ENCODE assay signal across 1 cellular context in the genomic region with DNA sequence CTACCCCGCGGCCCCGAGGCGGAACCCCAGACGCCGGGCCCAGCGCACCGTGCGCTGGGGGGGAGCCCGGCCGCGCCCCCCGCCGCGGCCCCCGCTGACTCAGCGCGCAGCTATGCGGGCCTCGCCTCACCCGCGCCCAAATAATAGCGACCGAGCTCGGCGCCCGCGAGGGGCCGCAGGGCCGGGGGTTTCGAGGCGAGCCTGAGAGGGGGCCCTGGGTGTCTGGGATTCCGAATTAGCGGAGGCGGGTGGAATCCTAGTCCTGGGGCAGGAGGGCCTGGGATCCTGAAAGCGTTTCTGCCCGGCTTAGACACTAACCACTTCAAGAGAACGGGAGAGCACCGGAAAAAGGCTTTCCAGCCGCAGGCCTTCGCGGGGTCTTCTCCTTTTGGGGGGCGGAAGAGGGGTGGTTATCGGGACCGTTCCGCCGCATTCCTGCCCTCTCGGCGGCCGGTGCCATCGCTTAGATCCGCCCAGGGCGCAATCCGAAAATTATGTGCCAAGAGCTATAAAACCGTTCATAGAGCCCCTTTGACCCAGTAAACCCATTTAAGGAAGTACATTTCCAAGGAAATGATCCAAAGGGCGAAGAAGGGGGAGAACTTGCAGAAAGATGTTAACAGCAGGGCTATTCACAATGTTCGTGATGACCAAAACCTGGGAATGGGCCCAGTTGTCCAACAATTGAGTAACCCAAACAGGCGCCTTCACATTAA.
A peak's percentile ranks its signal among the peaks of the same experiment; 100 is the strongest.
TF ChIP-seq lines count a peak whose summit lies in the region.

No MANE protein-coding gene starts in this region.

TF ChIP-seq in K562, 482 proteins besides CTCF, POLR2A, EP300 and RAD21 (continued from another document and continues in another):
- TF ChIP-seq, protein P1, sequence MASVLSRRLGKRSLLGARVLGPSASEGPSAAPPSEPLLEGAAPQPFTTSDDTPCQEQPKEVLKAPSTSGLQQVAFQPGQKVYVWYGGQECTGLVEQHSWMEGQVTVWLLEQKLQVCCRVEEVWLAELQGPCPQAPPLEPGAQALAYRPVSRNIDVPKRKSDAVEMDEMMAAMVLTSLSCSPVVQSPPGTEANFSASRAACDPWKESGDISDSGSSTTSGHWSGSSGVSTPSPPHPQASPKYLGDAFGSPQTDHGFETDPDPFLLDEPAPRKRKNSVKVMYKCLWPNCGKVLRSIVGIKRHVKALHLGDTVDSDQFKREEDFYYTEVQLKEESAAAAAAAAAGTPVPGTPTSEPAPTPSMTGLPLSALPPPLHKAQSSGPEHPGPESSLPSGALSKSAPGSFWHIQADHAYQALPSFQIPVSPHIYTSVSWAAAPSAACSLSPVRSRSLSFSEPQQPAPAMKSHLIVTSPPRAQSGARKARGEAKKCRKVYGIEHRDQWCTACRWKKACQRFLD (CRISPR knock-in tag; IDR thresholded peaks at IDR 0.05) = peak; percentile 66; the same call in 1 of the 2 replicates
- TF ChIP-seq GABPB1 (CRISPR knock-in tag; IDR thresholded peaks at IDR 0.05) (peak; percentile 38; the same call in 1 of the 2 replicates), SNRNP70 (optimal IDR thresholded peaks at IDR 0.05; ENCODE audit: low read depth, low read length) (no peak), ZNF12 (CRISPR knock-in tag; IDR thresholded peaks at IDR 0.05) (0 out of 2 replicates have a peak, but pooled peaks have one; percentile 27), ELF1 (tag; IDR thresholded peaks at IDR 0.05) (peak; percentile 13; the same call in 1 of the 2 replicates), KAT8 (IDR thresholded peaks at IDR 0.05; ENCODE audit: low read depth) (no peak), PHF8 (IDR thresholded peaks at IDR 0.05; ENCODE audit: borderline replicate concordance, low read length) (peak; percentile 32; the same call in 1 of the 2 replicates), DPF2 (IDR thresholded peaks at IDR 0.05) (peak; percentile 54), MTA1 (IDR thresholded peaks at IDR 0.05; ENCODE audit: borderline replicate concordance) (no peak), ESRRB (CRISPR knock-in tag; IDR thresholded peaks at IDR 0.05; ENCODE audit: borderline replicate concordance) (no peak), HDAC1 (IDR thresholded peaks at IDR 0.05) (no peak), BCL6 (CRISPR knock-in tag; IDR thresholded peaks at IDR 0.05) (no peak), CTBP1 (IDR thresholded peaks at IDR 0.05; ENCODE audit: borderline replicate concordance) (peak; percentile 23), SOX6 (IDR thresholded peaks at IDR 0.05) (0 out of 2 replicates have a peak, but pooled peaks have one; percentile 11), TAF15 (IDR thresholded peaks at IDR 0.05; ENCODE audit: low read depth, low read length) (no peak), NFXL1 (CRISPR knock-in tag; IDR thresholded peaks at IDR 0.05) (no peak), WHSC1 (IDR thresholded peaks at IDR 0.05; ENCODE audit: low read length) (no peak), HDAC2 (IDR thresholded peaks at IDR 0.05) (0 out of 2 replicates have a peak, but pooled peaks have one; percentile 19), POLR2B (IDR thresholded peaks at IDR 0.05; ENCODE audit: low read depth, partially characterized antibody) (no peak), NR2C2 (CRISPR knock-in tag; IDR thresholded peaks at IDR 0.05) (no peak), NR2C2 (tag; IDR thresholded peaks at IDR 0.05) (peak; percentile 61; the same call in 1 of the 2 replicates), ZNF695 (CRISPR knock-in tag; IDR thresholded peaks at IDR 0.05) (no peak), TEAD4 (IDR thresholded peaks at IDR 0.05; ENCODE audit: low read length) (peak; percentile 69), TEAD4 (CRISPR knock-in tag; IDR thresholded peaks at IDR 0.05; ENCODE audit: borderline replicate concordance) (0 out of 2 replicates have a peak, but pooled peaks have one; percentile 62), LARP7 (IDR thresholded peaks at IDR 0.05) (no peak), ZNF121 (CRISPR knock-in tag; conservative IDR thresholded peaks at IDR 0.05) (no peak), ZNF24 (IDR thresholded peaks at IDR 0.05) (no peak), KDM5B (IDR thresholded peaks at IDR 0.05; ENCODE audit: insufficient replicate concordance, low read depth, low read length) (no peak), SRSF7 (optimal IDR thresholded peaks at IDR 0.05; ENCODE audit: low read depth, low read length) (no peak), ZBED1 (IDR thresholded peaks at IDR 0.05) (no peak), CHD2 (IDR thresholded peaks at IDR 0.05; ENCODE audit: low read depth, low read length) (no peak), KAT2B (IDR thresholded peaks at IDR 0.05; ENCODE audit: low read depth, low read length) (no peak), ZNF354B (CRISPR knock-in tag; IDR thresholded peaks at IDR 0.05) (no peak), NR1H2 (CRISPR knock-in tag; IDR thresholded peaks at IDR 0.05) (no peak)
- TF ChIP-seq, protein P2, sequence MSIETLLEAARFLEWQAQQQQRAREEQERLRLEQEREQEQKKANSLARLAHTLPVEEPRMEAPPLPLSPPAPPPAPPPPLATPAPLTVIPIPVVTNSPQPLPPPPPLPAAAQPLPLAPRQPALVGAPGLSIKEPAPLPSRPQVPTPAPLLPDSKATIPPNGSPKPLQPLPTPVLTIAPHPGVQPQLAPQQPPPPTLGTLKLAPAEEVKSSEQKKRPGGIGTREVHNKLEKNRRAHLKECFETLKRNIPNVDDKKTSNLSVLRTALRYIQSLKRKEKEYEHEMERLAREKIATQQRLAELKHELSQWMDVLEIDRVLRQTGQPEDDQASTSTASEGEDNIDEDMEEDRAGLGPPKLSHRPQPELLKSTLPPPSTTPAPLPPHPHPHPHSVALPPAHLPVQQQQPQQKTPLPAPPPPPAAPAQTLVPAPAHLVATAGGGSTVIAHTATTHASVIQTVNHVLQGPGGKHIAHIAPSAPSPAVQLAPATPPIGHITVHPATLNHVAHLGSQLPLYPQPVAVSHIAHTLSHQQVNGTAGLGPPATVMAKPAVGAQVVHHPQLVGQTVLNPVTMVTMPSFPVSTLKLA (conservative IDR thresholded peaks at IDR 0.05) = 0 out of 4 replicates have a peak, but pooled peaks of 1 of the 2 experiments have one; percentile 5
- TF ChIP-seq, protein P3, sequence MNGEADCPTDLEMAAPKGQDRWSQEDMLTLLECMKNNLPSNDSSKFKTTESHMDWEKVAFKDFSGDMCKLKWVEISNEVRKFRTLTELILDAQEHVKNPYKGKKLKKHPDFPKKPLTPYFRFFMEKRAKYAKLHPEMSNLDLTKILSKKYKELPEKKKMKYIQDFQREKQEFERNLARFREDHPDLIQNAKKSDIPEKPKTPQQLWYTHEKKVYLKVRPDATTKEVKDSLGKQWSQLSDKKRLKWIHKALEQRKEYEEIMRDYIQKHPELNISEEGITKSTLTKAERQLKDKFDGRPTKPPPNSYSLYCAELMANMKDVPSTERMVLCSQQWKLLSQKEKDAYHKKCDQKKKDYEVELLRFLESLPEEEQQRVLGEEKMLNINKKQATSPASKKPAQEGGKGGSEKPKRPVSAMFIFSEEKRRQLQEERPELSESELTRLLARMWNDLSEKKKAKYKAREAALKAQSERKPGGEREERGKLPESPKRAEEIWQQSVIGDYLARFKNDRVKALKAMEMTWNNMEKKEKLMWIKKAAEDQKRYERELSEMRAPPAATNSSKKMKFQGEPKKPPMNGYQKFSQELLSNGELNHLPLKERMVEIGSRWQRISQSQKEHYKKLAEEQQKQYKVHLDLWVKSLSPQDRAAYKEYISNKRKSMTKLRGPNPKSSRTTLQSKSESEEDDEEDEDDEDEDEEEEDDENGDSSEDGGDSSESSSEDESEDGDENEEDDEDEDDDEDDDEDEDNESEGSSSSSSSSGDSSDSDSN (IDR thresholded peaks at IDR 0.05; ENCODE audit: borderline replicate concordance in 1 of 2, low read depth in 2 of 2, low read length in 2 of 2) = peak in 1 of 2 experiments; percentile 77; a peak in 1 of 4 replicates
- TF ChIP-seq, protein P4, sequence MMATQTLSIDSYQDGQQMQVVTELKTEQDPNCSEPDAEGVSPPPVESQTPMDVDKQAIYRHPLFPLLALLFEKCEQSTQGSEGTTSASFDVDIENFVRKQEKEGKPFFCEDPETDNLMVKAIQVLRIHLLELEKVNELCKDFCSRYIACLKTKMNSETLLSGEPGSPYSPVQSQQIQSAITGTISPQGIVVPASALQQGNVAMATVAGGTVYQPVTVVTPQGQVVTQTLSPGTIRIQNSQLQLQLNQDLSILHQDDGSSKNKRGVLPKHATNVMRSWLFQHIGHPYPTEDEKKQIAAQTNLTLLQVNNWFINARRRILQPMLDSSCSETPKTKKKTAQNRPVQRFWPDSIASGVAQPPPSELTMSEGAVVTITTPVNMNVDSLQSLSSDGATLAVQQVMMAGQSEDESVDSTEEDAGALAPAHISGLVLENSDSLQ (IDR thresholded peaks at IDR 0.05) = no peak
- TF ChIP-seq, protein P5, sequence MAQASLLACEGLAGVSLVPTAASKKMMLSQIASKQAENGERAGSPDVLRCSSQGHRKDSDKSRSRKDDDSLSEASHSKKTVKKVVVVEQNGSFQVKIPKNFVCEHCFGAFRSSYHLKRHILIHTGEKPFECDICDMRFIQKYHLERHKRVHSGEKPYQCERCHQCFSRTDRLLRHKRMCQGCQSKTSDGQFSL (CRISPR knock-in tag; IDR thresholded peaks at IDR 0.05) = peak; percentile 52; the same call in 1 of the 2 replicates
- TF ChIP-seq, protein P5 (tag; IDR thresholded peaks at IDR 0.05) = peak in 1 of 2 experiments; percentile 85; a peak in 2 of 4 replicates
- TF ChIP-seq, protein P6, sequence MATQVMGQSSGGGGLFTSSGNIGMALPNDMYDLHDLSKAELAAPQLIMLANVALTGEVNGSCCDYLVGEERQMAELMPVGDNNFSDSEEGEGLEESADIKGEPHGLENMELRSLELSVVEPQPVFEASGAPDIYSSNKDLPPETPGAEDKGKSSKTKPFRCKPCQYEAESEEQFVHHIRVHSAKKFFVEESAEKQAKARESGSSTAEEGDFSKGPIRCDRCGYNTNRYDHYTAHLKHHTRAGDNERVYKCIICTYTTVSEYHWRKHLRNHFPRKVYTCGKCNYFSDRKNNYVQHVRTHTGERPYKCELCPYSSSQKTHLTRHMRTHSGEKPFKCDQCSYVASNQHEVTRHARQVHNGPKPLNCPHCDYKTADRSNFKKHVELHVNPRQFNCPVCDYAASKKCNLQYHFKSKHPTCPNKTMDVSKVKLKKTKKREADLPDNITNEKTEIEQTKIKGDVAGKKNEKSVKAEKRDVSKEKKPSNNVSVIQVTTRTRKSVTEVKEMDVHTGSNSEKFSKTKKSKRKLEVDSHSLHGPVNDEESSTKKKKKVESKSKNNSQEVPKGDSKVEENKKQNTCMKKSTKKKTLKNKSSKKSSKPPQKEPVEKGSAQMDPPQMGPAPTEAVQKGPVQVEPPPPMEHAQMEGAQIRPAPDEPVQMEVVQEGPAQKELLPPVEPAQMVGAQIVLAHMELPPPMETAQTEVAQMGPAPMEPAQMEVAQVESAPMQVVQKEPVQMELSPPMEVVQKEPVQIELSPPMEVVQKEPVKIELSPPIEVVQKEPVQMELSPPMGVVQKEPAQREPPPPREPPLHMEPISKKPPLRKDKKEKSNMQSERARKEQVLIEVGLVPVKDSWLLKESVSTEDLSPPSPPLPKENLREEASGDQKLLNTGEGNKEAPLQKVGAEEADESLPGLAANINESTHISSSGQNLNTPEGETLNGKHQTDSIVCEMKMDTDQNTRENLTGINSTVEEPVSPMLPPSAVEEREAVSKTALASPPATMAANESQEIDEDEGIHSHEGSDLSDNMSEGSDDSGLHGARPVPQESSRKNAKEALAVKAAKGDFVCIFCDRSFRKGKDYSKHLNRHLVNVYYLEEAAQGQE (CRISPR knock-in tag; IDR thresholded peaks at IDR 0.05; ENCODE audit: low read depth) = no peak
- TF ChIP-seq, protein P7, sequence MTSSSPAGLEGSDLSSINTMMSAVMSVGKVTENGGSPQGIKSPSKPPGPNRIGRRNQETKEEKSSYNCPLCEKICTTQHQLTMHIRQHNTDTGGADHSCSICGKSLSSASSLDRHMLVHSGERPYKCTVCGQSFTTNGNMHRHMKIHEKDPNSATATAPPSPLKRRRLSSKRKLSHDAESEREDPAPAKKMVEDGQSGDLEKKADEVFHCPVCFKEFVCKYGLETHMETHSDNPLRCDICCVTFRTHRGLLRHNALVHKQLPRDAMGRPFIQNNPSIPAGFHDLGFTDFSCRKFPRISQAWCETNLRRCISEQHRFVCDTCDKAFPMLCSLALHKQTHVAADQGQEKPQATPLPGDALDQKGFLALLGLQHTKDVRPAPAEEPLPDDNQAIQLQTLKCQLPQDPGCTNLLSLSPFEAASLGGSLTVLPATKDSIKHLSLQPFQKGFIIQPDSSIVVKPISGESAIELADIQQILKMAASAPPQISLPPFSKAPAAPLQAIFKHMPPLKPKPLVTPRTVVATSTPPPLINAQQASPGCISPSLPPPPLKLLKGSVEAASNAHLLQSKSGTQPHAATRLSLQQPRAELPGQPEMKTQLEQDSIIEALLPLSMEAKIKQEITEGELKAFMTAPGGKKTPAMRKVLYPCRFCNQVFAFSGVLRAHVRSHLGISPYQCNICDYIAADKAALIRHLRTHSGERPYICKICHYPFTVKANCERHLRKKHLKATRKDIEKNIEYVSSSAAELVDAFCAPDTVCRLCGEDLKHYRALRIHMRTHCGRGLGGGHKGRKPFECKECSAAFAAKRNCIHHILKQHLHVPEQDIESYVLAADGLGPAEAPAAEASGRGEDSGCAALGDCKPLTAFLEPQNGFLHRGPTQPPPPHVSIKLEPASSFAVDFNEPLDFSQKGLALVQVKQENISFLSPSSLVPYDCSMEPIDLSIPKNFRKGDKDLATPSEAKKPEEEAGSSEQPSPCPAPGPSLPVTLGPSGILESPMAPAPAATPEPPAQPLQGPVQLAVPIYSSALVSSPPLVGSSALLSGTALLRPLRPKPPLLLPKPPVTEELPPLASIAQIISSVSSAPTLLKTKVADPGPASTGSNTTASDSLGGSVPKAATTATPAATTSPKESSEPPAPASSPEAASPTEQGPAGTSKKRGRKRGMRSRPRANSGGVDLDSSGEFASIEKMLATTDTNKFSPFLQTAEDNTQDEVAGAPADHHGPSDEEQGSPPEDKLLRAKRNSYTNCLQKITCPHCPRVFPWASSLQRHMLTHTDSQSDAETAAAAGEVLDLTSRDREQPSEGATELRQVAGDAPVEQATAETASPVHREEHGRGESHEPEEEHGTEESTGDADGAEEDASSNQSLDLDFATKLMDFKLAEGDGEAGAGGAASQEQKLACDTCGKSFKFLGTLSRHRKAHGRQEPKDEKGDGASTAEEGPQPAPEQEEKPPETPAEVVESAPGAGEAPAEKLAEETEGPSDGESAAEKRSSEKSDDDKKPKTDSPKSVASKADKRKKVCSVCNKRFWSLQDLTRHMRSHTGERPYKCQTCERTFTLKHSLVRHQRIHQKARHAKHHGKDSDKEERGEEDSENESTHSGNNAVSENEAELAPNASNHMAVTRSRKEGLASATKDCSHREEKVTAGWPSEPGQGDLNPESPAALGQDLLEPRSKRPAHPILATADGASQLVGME (CRISPR knock-in tag; IDR thresholded peaks at IDR 0.05) = no peak
